Comparison of ENCODE assay signal across 23 cellular contexts in genomic region chr12:32171211-32171610, GRCh38.
"Had no signal": no experiment of that assay in that cellular context is flagged by ENCODE, and none has a peak within 500 bp of the region (broad histone marks: within the 10 kb centered on the region; RNA-seq: fewer than 3 reads in every experiment).

No MANE protein-coding gene starts in this region.

- H3K27me3 Mint-ChIP-seq: activated naive CD8-positive, alpha-beta T cell; naive thymus-derived CD8-positive, alpha-beta T cell had no signal

- H3K4me1 ChIP-seq: esophagus squamous epithelium had no signal

- H3K4me3 Mint-ChIP-seq: activated naive CD8-positive, alpha-beta T cell; immature natural killer cell; mesothelial cell of epicardium; naive thymus-derived CD8-positive, alpha-beta T cell; T-helper 2 cell treated with Interferon-gamma antibody and Interleukin-4, amounts not matched to agents 5 μg/mL and 100 μg/mL, for 36 hours had no signal

- DNase-seq: activated CD4-positive, alpha-beta T cell treated with anti-CD3 and anti-CD28 coated beads for 4 hours; activated CD4-positive, alpha-beta T cell treated with anti-CD3 and anti-CD28 coated beads, Interleukin-2, amount 50 U/mL, for 4 hours; activated CD8-positive, alpha-beta memory T cell treated with anti-CD3 and anti-CD28 coated beads for 24 hours; activated effector memory CD4-positive, alpha-beta T cell treated with Interleukin-2 at 50 U/mL for 16 hours; activated naive CD4-positive, alpha-beta T cell treated with Interleukin-2 at 50 U/mL for 16 hours; anterior cingulate cortex; dermis blood vessel endothelial cell; effector CD4-positive, alpha-beta T cell; esophagus squamous epithelium; foreskin melanocyte; immature natural killer cell; kidney; left colon; mammary epithelial cell; naive thymus-derived CD8-positive, alpha-beta T cell; right cardiac atrium; stimulated activated CD4-positive, alpha-beta T cell treated with anti-CD3 and anti-CD28 coated beads, Interleukin-2, amount 100 ng/mL, for 48 hours; stimulated activated naive CD4-positive, alpha-beta T cell treated with Interleukin-2 at 50 U/mL for 16 hours had no signal

- H3K4me3 ChIP-seq: esophagus squamous epithelium, tibial nerve had no signal

- H3K27ac ChIP-seq: epithelial cell of prostate, esophagus squamous epithelium had no signal

- H3K9me3 Mint-ChIP-seq: immature natural killer cell; mesothelial cell of epicardium; naive thymus-derived CD8-positive, alpha-beta T cell; T-helper 2 cell treated with Interferon-gamma antibody and Interleukin-4, amounts not matched to agents 5 μg/mL and 100 μg/mL, for 36 hours had no signal

- H3K27me3 ChIP-seq: esophagus squamous epithelium, tibial nerve had no signal

- ATAC-seq: left colon; naive thymus-derived CD8-positive, alpha-beta T cell; right cardiac atrium had no signal

- H3K27ac Mint-ChIP-seq: activated naive CD8-positive, alpha-beta T cell; immature natural killer cell; mesothelial cell of epicardium; T-helper 2 cell treated with Interferon-gamma antibody and Interleukin-4, amounts not matched to agents 5 μg/mL and 100 μg/mL, for 36 hours had no signal

- H3K9me3 ChIP-seq: esophagus squamous epithelium, tibial nerve had no signal

- H3K36me3 ChIP-seq: esophagus squamous epithelium, tibial nerve had no signal

- H3K36me3 Mint-ChIP-seq: immature natural killer cell had no signal

- H3K4me1 Mint-ChIP-seq: immature natural killer cell had no signal
